Comparison of ENCODE assay signal across 8 cellular contexts in genomic region chr12:106282457-106283097, GRCh38. TPM values are rescaled to one million over a fixed set of nuclear protein-coding genes. Genes with fewer than 3 reads are reported as not detected.
DNase-seq lines count a peak whose midpoint lies in the region; ATAC-seq and TF ChIP-seq lines count a peak whose summit lies in the region.

No MANE protein-coding gene starts in this region.

- DNase-seq in COLO668 (lab: John Stamatoyannopoulos, UW; ENCODE audit: unreplicated experiment), result peak; percentile 47
- DNase-seq in H7, result peak; percentile 72
- peak; percentile 54 for DNase-seq in NCI-H460 (ENCODE audit: extremely low read depth, low read depth)
- DNase-seq in activated CD8-positive, alpha-beta T cell treated with anti-CD3 and anti-CD28 coated beads for 36 hours, result peak; percentile 58
- peak; percentile 91 for DNase-seq in epithelial cell of esophagus (ENCODE audit: low read depth)
- DNase-seq in natural killer cell, result no peak

- peaks cover 14% of the 10 kb centered on the region for H3K4me1 Mint-ChIP-seq in activated CD8-positive, alpha-beta T cell treated with anti-CD3 and anti-CD28 coated beads for 36 hours (ENCODE audit: low read depth)
- H3K4me1 Mint-ChIP-seq in natural killer cell, result no peaks in the 10 kb centered on the region

- no peak overlapping the region for H3K4me3 Mint-ChIP-seq in activated CD8-positive, alpha-beta T cell treated with anti-CD3 and anti-CD28 coated beads for 36 hours
- H3K4me3 Mint-ChIP-seq in natural killer cell, result no peak overlapping the region

- TF ChIP-seq CTCF in activated CD8-positive, alpha-beta T cell treated with anti-CD3 and anti-CD28 coated beads for 36 hours (IDR thresholded peaks at IDR 0.05), result peak; percentile 91
- TF ChIP-seq CTCF in epithelial cell of esophagus (IDR thresholded peaks at IDR 0.05; ENCODE audit: insufficient read depth, low read depth, low read length, missing control alignments), result peak; percentile 81
- TF ChIP-seq CTCF in natural killer cell (IDR thresholded peaks at IDR 0.05), result peak; percentile 64

- H3K36me3 Mint-ChIP-seq in activated CD8-positive, alpha-beta T cell treated with anti-CD3 and anti-CD28 coated beads for 36 hours (ENCODE audit: low read depth), result peaks cover 2% of the 10 kb centered on the region
- H3K36me3 Mint-ChIP-seq in natural killer cell, result peaks cover 17% of the 10 kb centered on the region

- CTCF ChIA-PET in activated CD8-positive, alpha-beta T cell treated with anti-CD3 and anti-CD28 coated beads for 36 hours (lab: Charles Lee), result interaction anchor here (0.6 to 4.4 kb wide), 23 partner anchors 8 to 862 kb away, joined by 3 to 82 read pairs (median 4); no protein-coding TSS in a partner anchor

- TF ChIP-seq POLR2A in GM18505 (IDR thresholded peaks at IDR 0.05; ENCODE audit: borderline replicate concordance, extremely low read depth, insufficient read depth, insufficient read length), result no peak

- H3K36me3 ChIP-seq in H7 (replicated peaks; ENCODE audit: control insufficient read depth, insufficient read depth, low read length), result no peaks in the 10 kb centered on the region

- no peak overlapping the region for H3K27ac Mint-ChIP-seq in activated CD8-positive, alpha-beta T cell treated with anti-CD3 and anti-CD28 coated beads for 36 hours
- no peak overlapping the region for H3K27ac Mint-ChIP-seq in natural killer cell

- H3K27me3 Mint-ChIP-seq in activated CD8-positive, alpha-beta T cell treated with anti-CD3 and anti-CD28 coated beads for 36 hours, result peaks cover 13% of the 10 kb centered on the region
- H3K27me3 Mint-ChIP-seq in natural killer cell (ENCODE audit: low read depth in 2 of 2), result peaks cover 31 to 33% of the 10 kb centered on the region in 2 donors

- H3K9me3 Mint-ChIP-seq in activated CD8-positive, alpha-beta T cell treated with anti-CD3 and anti-CD28 coated beads for 36 hours, result peaks cover 8% of the 10 kb centered on the region
- H3K9me3 Mint-ChIP-seq in natural killer cell, result peaks cover 8 to 12% of the 10 kb centered on the region in 2 donors

- POLR2A ChIA-PET in activated CD8-positive, alpha-beta T cell treated with anti-CD3 and anti-CD28 coated beads for 36 hours (lab: Charles Lee), result interaction anchor here (0.8 to 1.1 kb wide), 2 partner anchors 11 to 19 kb away, joined by 3 read pairs; no protein-coding TSS in a partner anchor

- intact Hi-C loops in activated CD8-positive, alpha-beta T cell treated with anti-CD3 and anti-CD28 coated beads for 36 hours (cut with micrococcal nuclease), result loop anchor here (2.0 kb wide), 1 partner anchor 56 kb away; no protein-coding TSS in a partner anchor
- intact Hi-C loops in natural killer cell (cut with micrococcal nuclease), result loop anchor here (1.0 kb wide), 1 partner anchor 55 kb away; no protein-coding TSS in a partner anchor

- H3K4me3 ChIP-seq in H7 (ENCODE audit: insufficient read depth, low read depth, low read length) (no peak overlapping the region), epithelial cell of esophagus (ENCODE audit: low read length) (no peak overlapping the region)

- no peaks in the 10 kb centered on the region for H3K27me3 ChIP-seq in H7 (ENCODE audit: control insufficient read depth, insufficient read depth, low read length)

- ATAC-seq in activated CD8-positive, alpha-beta T cell treated with anti-CD3 and anti-CD28 coated beads for 36 hours, result peak; percentile 88
- ATAC-seq in natural killer cell, result peak; percentile 72 to 78 (median 77)
- ATAC-seq in GM18505 (IDR thresholded peaks at IDR 0.05; ENCODE audit: unreplicated experiment), result no peak
- ATAC-seq in HG03097 (IDR thresholded peaks at IDR 0.05; ENCODE audit: low FRiP score, unreplicated experiment), result no peak

RNA-seq across cellular contexts. Expression of gene TCP11L2, which starts 20.0 kb away (rescaled TPM):
- 6.9 and 8.3 TPM in 2 replicates for total RNA-seq in H7 (2014; rRNA removed; shearing (Covaris generic))
- 15.8 and 16.4 TPM in 2 replicates for total RNA-seq in NCI-H460 (2014; rRNA removed; shearing (Covaris generic))
- 1.8 and 6.3 TPM in 2 replicates for polyA plus RNA-seq in NCI-H460 (2014; cell fraction: nucleus; rRNA removed)
- 10 to 100 TPM; 11.9 to 13.2 TPM for total RNA-seq in activated CD8-positive, alpha-beta T cell treated with anti-CD3 and anti-CD28 coated beads for 36 hours
- 10 to 100 TPM; 68.8 to 97.7 (median 71.1) TPM for total RNA-seq in natural killer cell

RNA-seq across cellular contexts. Expression of gene CKAP4, which starts 34.8 kb away (rescaled TPM):
- 52.0 and 54.4 TPM in 2 replicates for total RNA-seq in H7 (2014; rRNA removed; shearing (Covaris generic))
- total RNA-seq in NCI-H460 (2014; rRNA removed; shearing (Covaris generic)), result 94.6 and 99.3 TPM in 2 replicates
- 168 and 202 TPM in 2 replicates for polyA plus RNA-seq in NCI-H460 (2014; cell fraction: nucleus; rRNA removed)
- total RNA-seq in activated CD8-positive, alpha-beta T cell treated with anti-CD3 and anti-CD28 coated beads for 36 hours, result 10 to 100 TPM; 15.2 to 16.3 TPM
- 10 to 100 TPM in 1 of 3 donors, 1 to 10 TPM in 2; 2.0 to 19.4 (median 2.0) TPM for total RNA-seq in natural killer cell

Comparison
In these comparisons a context has a peak if more than half of its experiments do, and no peak if none do; other contexts are left out.
1. ATAC-seq: peak in activated CD8-positive, alpha-beta T cell treated with anti-CD3 and anti-CD28 coated beads for 36 hours (single experiment) and natural killer cell (3 of 3); none in GM18505 (single experiment) and HG03097 (single experiment).
2. Peak in every context shown above with its lines, with median percentiles within 50 percentile points of each other: CTCF ChIP-seq.